In the genomic region with DNA sequence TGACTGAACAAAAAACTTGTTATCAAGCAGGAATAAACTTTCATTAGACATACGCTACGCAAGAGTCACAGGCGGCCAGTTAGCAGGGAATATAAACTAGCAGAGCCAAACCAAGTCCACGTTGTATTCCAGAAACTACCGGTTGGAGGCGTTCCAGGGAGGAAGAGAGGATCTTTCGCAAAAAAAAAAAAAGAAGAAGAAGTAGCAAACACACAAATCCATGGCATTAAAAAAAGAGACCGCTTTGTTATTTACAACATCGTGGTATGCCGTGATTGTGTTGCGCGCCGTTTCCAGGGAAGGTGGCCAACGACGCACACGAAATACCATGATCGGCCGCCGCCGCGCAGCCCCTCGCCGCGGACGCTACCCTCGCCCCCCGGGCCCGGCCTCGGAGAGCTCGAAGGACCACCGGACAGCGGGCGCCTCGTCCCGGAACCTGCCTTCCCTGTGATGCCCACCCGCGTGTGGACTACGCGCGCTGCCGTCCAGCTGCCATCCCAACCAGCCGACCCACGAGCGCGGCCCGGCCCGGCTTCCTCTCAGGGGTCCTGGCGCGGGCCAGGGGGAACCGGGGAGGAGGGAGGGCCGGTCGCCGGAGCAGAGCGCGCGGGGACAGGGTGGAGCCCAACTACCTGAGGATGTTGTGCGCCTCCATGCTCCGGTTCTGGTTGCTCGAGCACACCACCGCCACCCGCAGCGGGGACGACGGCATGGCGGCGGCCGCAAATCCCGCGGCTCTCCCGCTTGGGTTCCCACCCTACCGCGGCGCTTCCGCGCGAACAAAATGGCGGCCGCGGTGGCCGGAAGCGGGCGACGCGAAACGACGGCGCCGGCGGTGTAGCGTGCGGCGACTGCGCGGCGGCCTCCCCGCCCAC, we compare ENCODE assay signal across 8 cellular contexts. TPM values are rescaled to one million over a fixed set of nuclear protein-coding genes. Genes with fewer than 3 reads are reported as not detected.
DNase-seq lines count a peak whose midpoint lies in the region; FAIRE-seq and TF ChIP-seq lines count a peak whose summit lies in the region.

No MANE protein-coding gene starts in this region.

- no peaks in the 10 kb centered on the region for H3K4me1 ChIP-seq in HEK293 (ENCODE audit: control insufficient read depth, insufficient read depth, low read length)
- H3K4me1 ChIP-seq in small intestine (ENCODE audit: control insufficient read depth in 2 of 2, insufficient read depth in 1 of 2, low read depth in 1 of 2, low read length in 1 of 2) = peaks cover 4 to 6% of the 10 kb centered on the region in 2 donors

- 0 to 1% (median 0%) methylated on average over 54 to 96 of the region's 96 CpGs for WGBS in small intestine, 3 donors

- no peaks in the 10 kb centered on the region for H3K27me3 Mint-ChIP-seq in T-helper 1 cell treated with Interleukin-12 subunit alpha and Interleukin-12 subunit beta and Interleukin-4 antibody, amounts not matched to agents 30 μg/mL and 1 μg/mL, for 36 hours (ENCODE audit: low read depth)
- H3K27me3 Mint-ChIP-seq in brain = peaks cover 17% of the 10 kb centered on the region

- H3K4me1 Mint-ChIP-seq in T-helper 1 cell treated with Interleukin-12 subunit alpha and Interleukin-12 subunit beta and Interleukin-4 antibody, amounts not matched to agents 30 μg/mL and 1 μg/mL, for 36 hours (ENCODE audit: low read depth) = peaks cover 20% of the 10 kb centered on the region
- H3K4me1 Mint-ChIP-seq in brain = peaks cover 48% of the 10 kb centered on the region

- H3K36me3 ChIP-seq in HEK293 (ENCODE audit: control insufficient read depth in 2 of 2, insufficient read depth in 1 of 2, low read length in 2 of 2) (peaks cover 8 to 30% of the 10 kb centered on the region in 2 experiments; a peak in 2 of 3 replicates), small intestine (ENCODE audit: control insufficient read depth in 2 of 2, insufficient read depth in 2 of 2, low read length in 2 of 2) (no peaks in the 10 kb centered on the region)

- FAIRE-seq in small intestine (lab: Jason Lieb, UNC) = no peak

- no peaks in the 10 kb centered on the region for H3K9me3 Mint-ChIP-seq in T-helper 1 cell treated with Interleukin-12 subunit alpha and Interleukin-12 subunit beta and Interleukin-4 antibody, amounts not matched to agents 30 μg/mL and 1 μg/mL, for 36 hours
- peaks cover 0 to 3% (median 0%) of the 10 kb centered on the region in 5 experiments for H3K9me3 Mint-ChIP-seq in brain

- H3K4me3 Mint-ChIP-seq in T-helper 1 cell treated with Interleukin-12 subunit alpha and Interleukin-12 subunit beta and Interleukin-4 antibody, amounts not matched to agents 30 μg/mL and 1 μg/mL, for 36 hours = peak overlapping the region; percentile 100
- peak overlapping the region; percentile 88 to 98 (median 95) for H3K4me3 Mint-ChIP-seq in brain

- peak; percentile 71 for DNase-seq in NCI-H1436 (lab: John Stamatoyannopoulos, UW)
- no peak for DNase-seq in NCI-H1436 treated with DMSO at 0.1 percent for 48 hours (lab: John Stamatoyannopoulos, UW)
- peak; percentile 63 for DNase-seq in M059J (ENCODE audit: low read depth)
- DNase-seq in iPS-NIHi11 (ENCODE audit: low spot score) = peak; percentile 91
- peak; percentile 64 for DNase-seq in small intestine

- TF ChIP-seq CTCF in HEK293 (tag by site-specific recombination; IDR thresholded peaks at IDR 0.05) (peak; percentile 56; the same call in 1 of the 2 replicates), brain (conservative IDR thresholded peaks at IDR 0.05) (peak; percentile 32 to 68)

- H3K4me3 ChIP-seq in HEK293 (ENCODE audit: low read depth, low read length) (peak overlapping the region; percentile 94), small intestine (ENCODE audit: low read depth in 1 of 2, low read length in 2 of 2) (peak overlapping the region; percentile 88 to 97)

- H3K27ac ChIP-seq in HEK293 (ENCODE audit: extremely low read depth, low read depth, low read length) (peak overlapping the region; percentile 90), small intestine (ENCODE audit: low read depth in 1 of 2, low read length in 1 of 2) (peak overlapping the region; percentile 99)

- H3K27me3 ChIP-seq in small intestine (ENCODE audit: control insufficient read depth in 2 of 2, insufficient read depth in 2 of 2, low read length in 2 of 2) = no peaks in the 10 kb centered on the region

- peak overlapping the region; percentile 99 for H3K27ac Mint-ChIP-seq in T-helper 1 cell treated with Interleukin-12 subunit alpha and Interleukin-12 subunit beta and Interleukin-4 antibody, amounts not matched to agents 30 μg/mL and 1 μg/mL, for 36 hours
- H3K27ac Mint-ChIP-seq in brain = peak overlapping the region; percentile 95 to 99 (median 97)

- CTCF ChIA-PET in HEK293 (lab: Yijun Ruan, JAX) = no interaction called here

- POLR2A ChIA-PET in HEK293 (lab: Yijun Ruan, JAX) = interaction anchor here (1.0 kb wide), 1 partner anchor 42 kb away, joined by 3 read pairs; a partner anchor contains a TSS

- H3K9me3 ChIP-seq in HEK293 (ENCODE audit: control insufficient read depth, insufficient read depth, low read depth, low read length) (no peaks in the 10 kb centered on the region), small intestine (ENCODE audit: control insufficient read depth, low read depth) (no peaks in the 10 kb centered on the region)

- peaks cover 16% of the 10 kb centered on the region for H3K36me3 Mint-ChIP-seq in T-helper 1 cell treated with Interleukin-12 subunit alpha and Interleukin-12 subunit beta and Interleukin-4 antibody, amounts not matched to agents 30 μg/mL and 1 μg/mL, for 36 hours (ENCODE audit: low read depth)
- peaks cover 34% of the 10 kb centered on the region for H3K36me3 Mint-ChIP-seq in brain

TF ChIP-seq in HEK293, 187 proteins besides CTCF, POLR2A, EP300 and RAD21 (continues in another document):
- TF ChIP-seq ZNF501 (tag by site-specific recombination; IDR thresholded peaks at IDR 0.05) (peak; percentile 28), ZNF626 (tag by site-specific recombination; IDR thresholded peaks at IDR 0.05) (no peak), ZNF19 (tag by site-specific recombination; IDR thresholded peaks at IDR 0.05; ENCODE audit: low read depth) (no peak), ZNF24 (tag by site-specific recombination; IDR thresholded peaks at IDR 0.05) (0 out of 2 replicates have a peak, but pooled peaks have one; percentile 39)
- TF ChIP-seq, protein P1, sequence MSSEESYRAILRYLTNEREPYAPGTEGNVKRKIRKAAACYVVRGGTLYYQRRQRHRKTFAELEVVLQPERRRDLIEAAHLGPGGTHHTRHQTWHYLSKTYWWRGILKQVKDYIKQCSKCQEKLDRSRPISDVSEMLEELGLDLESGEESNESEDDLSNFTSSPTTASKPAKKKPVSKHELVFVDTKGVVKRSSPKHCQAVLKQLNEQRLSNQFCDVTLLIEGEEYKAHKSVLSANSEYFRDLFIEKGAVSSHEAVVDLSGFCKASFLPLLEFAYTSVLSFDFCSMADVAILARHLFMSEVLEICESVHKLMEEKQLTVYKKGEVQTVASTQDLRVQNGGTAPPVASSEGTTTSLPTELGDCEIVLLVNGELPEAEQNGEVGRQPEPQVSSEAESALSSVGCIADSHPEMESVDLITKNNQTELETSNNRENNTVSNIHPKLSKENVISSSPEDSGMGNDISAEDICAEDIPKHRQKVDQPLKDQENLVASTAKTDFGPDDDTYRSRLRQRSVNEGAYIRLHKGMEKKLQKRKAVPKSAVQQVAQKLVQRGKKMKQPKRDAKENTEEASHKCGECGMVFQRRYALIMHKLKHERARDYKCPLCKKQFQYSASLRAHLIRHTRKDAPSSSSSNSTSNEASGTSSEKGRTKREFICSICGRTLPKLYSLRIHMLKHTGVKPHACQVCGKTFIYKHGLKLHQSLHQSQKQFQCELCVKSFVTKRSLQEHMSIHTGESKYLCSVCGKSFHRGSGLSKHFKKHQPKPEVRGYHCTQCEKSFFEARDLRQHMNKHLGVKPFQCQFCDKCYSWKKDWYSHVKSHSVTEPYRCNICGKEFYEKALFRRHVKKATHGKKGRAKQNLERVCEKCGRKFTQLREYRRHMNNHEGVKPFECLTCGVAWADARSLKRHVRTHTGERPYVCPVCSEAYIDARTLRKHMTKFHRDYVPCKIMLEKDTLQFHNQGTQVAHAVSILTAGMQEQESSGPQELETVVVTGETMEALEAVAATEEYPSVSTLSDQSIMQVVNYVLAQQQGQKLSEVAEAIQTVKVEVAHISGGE (tag by site-specific recombination; conservative IDR thresholded peaks at IDR 0.05; ENCODE audit: low read depth) = peak; percentile 12; the same call in 1 of the 2 replicates
- TF ChIP-seq, protein P2, sequence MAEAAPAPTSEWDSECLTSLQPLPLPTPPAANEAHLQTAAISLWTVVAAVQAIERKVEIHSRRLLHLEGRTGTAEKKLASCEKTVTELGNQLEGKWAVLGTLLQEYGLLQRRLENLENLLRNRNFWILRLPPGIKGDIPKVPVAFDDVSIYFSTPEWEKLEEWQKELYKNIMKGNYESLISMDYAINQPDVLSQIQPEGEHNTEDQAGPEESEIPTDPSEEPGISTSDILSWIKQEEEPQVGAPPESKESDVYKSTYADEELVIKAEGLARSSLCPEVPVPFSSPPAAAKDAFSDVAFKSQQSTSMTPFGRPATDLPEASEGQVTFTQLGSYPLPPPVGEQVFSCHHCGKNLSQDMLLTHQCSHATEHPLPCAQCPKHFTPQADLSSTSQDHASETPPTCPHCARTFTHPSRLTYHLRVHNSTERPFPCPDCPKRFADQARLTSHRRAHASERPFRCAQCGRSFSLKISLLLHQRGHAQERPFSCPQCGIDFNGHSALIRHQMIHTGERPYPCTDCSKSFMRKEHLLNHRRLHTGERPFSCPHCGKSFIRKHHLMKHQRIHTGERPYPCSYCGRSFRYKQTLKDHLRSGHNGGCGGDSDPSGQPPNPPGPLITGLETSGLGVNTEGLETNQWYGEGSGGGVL (tag by site-specific recombination; IDR thresholded peaks at IDR 0.05) = peak; percentile 15; the same call in 1 of the 2 replicates

RNA-seq across cellular contexts. Expression of a gene that starts 0.6 kb away (rescaled TPM):
- 69.3 and 96.9 TPM in 2 replicates for total RNA-seq in M059J (2014; rRNA removed; shearing (Covaris generic))
- polyA plus RNA-seq in brain (ENCODE audit: insufficient read depth, low read depth, low replicate concordance) (231 TPM), small intestine (100 to 1,000 TPM; 115 to 140 (median 133) TPM)

RNA-seq across cellular contexts. Expression of a gene that starts 25.9 kb away (rescaled TPM):
- 1.1 and 6.1 TPM in 2 replicates for total RNA-seq in M059J (2014; rRNA removed; shearing (Covaris generic))
- polyA plus RNA-seq in brain (ENCODE audit: insufficient read depth, low read depth, low replicate concordance) (21.7 TPM), small intestine (1 to 10 TPM in 2 of 3 donors, under 1 TPM in 1; 0.54 to 2.9 (median 2.2) TPM)

RNA-seq across cellular contexts. Expression of a gene that starts 33.7 kb away (rescaled TPM):
- total RNA-seq in M059J (2014; rRNA removed; shearing (Covaris generic)) = 0.15 TPM in 1 of 2 replicates, not detected in the other
- polyA plus RNA-seq in brain (ENCODE audit: insufficient read depth, low read depth, low replicate concordance) (33.9 TPM), small intestine (1 to 10 TPM in 2 of 3 donors, not detected in 1; 1.6 to 3.7 TPM)

RNA-seq across cellular contexts. Expression of a gene that starts 41.2 kb away (rescaled TPM):
- 15.8 and 28.6 TPM in 2 replicates for total RNA-seq in M059J (2014; rRNA removed; shearing (Covaris generic))
- 27.2 TPM for polyA plus RNA-seq in brain (ENCODE audit: insufficient read depth, low read depth, low replicate concordance)
- polyA plus RNA-seq in small intestine = 100 to 1,000 TPM in 2 of 3 donors, 10 to 100 TPM in 1; 53.3 to 213 (median 178) TPM

RNA-seq across cellular contexts. Expression of a gene that starts 57.9 kb away (rescaled TPM):
- total RNA-seq in M059J (2014; rRNA removed; shearing (Covaris generic)) = 0.27 TPM in 1 of 2 replicates, not detected in the other
- not detected for polyA plus RNA-seq in brain (ENCODE audit: insufficient read depth, low read depth, low replicate concordance)
- 10 to 100 TPM in 1 of 3 donors, 1 to 10 TPM in 2; 1.2 to 16.5 (median 1.6) TPM for polyA plus RNA-seq in small intestine
